Comparison of ENCODE assay signal across 17 cellular contexts in genomic region chr1:119081267-119081666, GRCh38. TPM values are rescaled to one million over a fixed set of nuclear protein-coding genes. Genes with fewer than 3 reads are reported as not detected.
A peak's percentile ranks its signal among the peaks of the same experiment; 100 is the strongest.
DNase-seq lines count a peak whose midpoint lies in the region; ATAC-seq and TF ChIP-seq lines count a peak whose summit lies in the region.
"Had no signal": no experiment of that assay in that cellular context is flagged by ENCODE, and none has a peak within 500 bp of the region (broad histone marks: within the 10 kb centered on the region; RNA-seq: fewer than 3 reads in every experiment).

No MANE protein-coding gene starts in this region.

- H3K36me3 ChIP-seq in fibroblast of lung (ENCODE audit: control insufficient read depth, insufficient read depth, low read length) (no peaks in the 10 kb centered on the region), thyroid gland (no peaks in the 10 kb centered on the region)
- H3K36me3 ChIP-seq: colonic mucosa, left ventricle myocardium inferior had no signal

- H4K20me1 ChIP-seq in fibroblast of lung (ENCODE audit: control insufficient read depth, extremely low read depth, insufficient read depth, low read length) = no peaks in the 10 kb centered on the region

- H2AFZ ChIP-seq in fibroblast of lung (ENCODE audit: low read length) = no peak overlapping the region

- no peak for ATAC-seq in GM21390 (IDR thresholded peaks at IDR 0.05; ENCODE audit: unreplicated experiment)
- ATAC-seq: activated naive CD4-positive, alpha-beta T cell treated with anti-CD3 and anti-CD28 coated beads, Interleukin-2, amount 50 U/mL, for 72 hours had no signal

- H3K4me1 ChIP-seq in fibroblast of lung (ENCODE audit: control insufficient read depth, extremely low read depth, insufficient read depth, low read length) (peaks cover 12% of the 10 kb centered on the region), thyroid gland (peaks cover 0 to 8% of the 10 kb centered on the region in 2 donors)
- H3K4me1 ChIP-seq: colonic mucosa, testis had no signal

- H3K27me3 ChIP-seq in fibroblast of lung (ENCODE audit: control insufficient read depth, insufficient read depth, low read length) (no peaks in the 10 kb centered on the region), thyroid gland (no peaks in the 10 kb centered on the region)
- H3K27me3 ChIP-seq: colonic mucosa, testis had no signal

- intact Hi-C loops in thyroid gland (cut with DNase I) = no loop called here

- TF ChIP-seq CTCF in fibroblast of lung (conservative IDR thresholded peaks at IDR 0.05 in 1 of 2, IDR thresholded peaks at IDR 0.05 in 1 of 2; ENCODE audit: low read depth in 1 of 2, low read length in 2 of 2) = no peak
- no peak for TF ChIP-seq CTCF in thyroid gland (IDR thresholded peaks at IDR 0.05)

- peak; percentile 11 for DNase-seq in GM03348 (ENCODE audit: low spot score)
- peak; percentile 26 for DNase-seq in SK-MEL-5 (ENCODE audit: low read depth, low spot score)
- peak; percentile 64 to 92 for DNase-seq in fibroblast of lung (ENCODE audit: low read depth in 2 of 2)
- peak; percentile 43 for DNase-seq in skeletal muscle cell (ENCODE audit: low read depth)
- DNase-seq in AG20443 (ENCODE audit: low spot score) = no peak
- no peak for DNase-seq in NCI-H1436 (lab: John Stamatoyannopoulos, UW)
- DNase-seq in thyroid gland = no peak
- DNase-seq: activated CD4-positive, alpha-beta T cell treated with anti-CD3 and anti-CD28 coated beads for 48 hours; colonic mucosa; left ventricle myocardium inferior; naive B cell; NCI-H2029 treated with DMSO at 0.1 percent for 48 hours; NCI-H774; T-helper 9 cell; testis had no signal

- peak overlapping the region; percentile 80 for H3K4me2 ChIP-seq in fibroblast of lung (ENCODE audit: extremely low read depth, insufficient read depth, low read length)

- no peak overlapping the region for H3K4me3 ChIP-seq in fibroblast of lung (replicated peaks in 1 of 4; ENCODE audit: control extremely low read depth in 1 of 4, insufficient read depth in 1 of 4, low read depth in 3 of 4, low read length in 4 of 4)
- no peak overlapping the region for H3K4me3 ChIP-seq in skeletal muscle cell (ENCODE audit: low read depth, low read length)
- no peak overlapping the region for H3K4me3 ChIP-seq in thyroid gland (replicated peaks in 1 of 3)
- H3K4me3 ChIP-seq: colonic mucosa, left ventricle myocardium inferior, testis had no signal

- no peak overlapping the region for H3K9ac ChIP-seq in fibroblast of lung (ENCODE audit: insufficient read depth, low read length)

- no peak for TF ChIP-seq POLR2A in thyroid gland (IDR thresholded peaks at IDR 0.05)

- H3K9me3 ChIP-seq in fibroblast of lung (ENCODE audit: control insufficient read depth, insufficient read depth, low read depth, low read length) = no peaks in the 10 kb centered on the region
- H3K9me3 ChIP-seq in thyroid gland = no peaks in the 10 kb centered on the region
- H3K9me3 ChIP-seq: colonic mucosa, testis had no signal

- in situ Hi-C loops in SK-MEL-5 (cut with HindIII; ENCODE audit: low pct_unique_long_range_greater_than_20kb, low sequenced_read_pairs) = no loop called here

- no peak overlapping the region for H3K27ac ChIP-seq in fibroblast of lung (ENCODE audit: insufficient read depth, low read length)
- H3K27ac ChIP-seq in thyroid gland = peak overlapping the region in 1 of 3 donors; percentile 39
- H3K27ac ChIP-seq: colonic mucosa, left ventricle myocardium inferior had no signal

- no peaks in the 10 kb centered on the region for H3K79me2 ChIP-seq in fibroblast of lung (ENCODE audit: control insufficient read depth, insufficient read depth, low read length)

RNA-seq across cellular contexts. Expression of gene WARS2, which starts 59.2 kb away (rescaled TPM):
- total RNA-seq in SK-MEL-5 (2014; rRNA removed; shearing (Covaris generic)) = 18.2 and 20.1 TPM in 2 replicates
- polyA plus RNA-seq in SK-MEL-5 (2015; cell fraction: cytosol; rRNA removed) = 9.8 and 13.2 TPM in 2 replicates
- polyA plus RNA-seq in SK-MEL-5 (2015; cell fraction: nucleus; rRNA removed) = 8.0 and 12.1 TPM in 2 replicates
- total RNA-seq in fibroblast of lung (20.3 and 22.1 TPM in 2 replicates), thyroid gland (10 to 100 TPM; 21.4 to 35.1 (median 26.2) TPM)
- 12.6 and 13.3 TPM in 2 replicates for polyA plus RNA-seq in fibroblast of lung
- polyA plus RNA-seq in fibroblast of lung (2012) = 9.5 and 10.9 TPM in 2 replicates
- 11.4 and 24.9 TPM in 2 replicates for polyA minus RNA-seq in fibroblast of lung (ENCODE audit: low replicate concordance)

Comparison
In these comparisons a context has a peak if more than half of its experiments do, and no peak if none do; other contexts are left out.
1. DNase-seq: peak in GM03348 (single experiment), SK-MEL-5 (single experiment), fibroblast of lung (2 of 2) and skeletal muscle cell (single experiment); none in AG20443 (single experiment), NCI-H1436 (single experiment) and thyroid gland (0 of 2).